Comparison of ENCODE assay signal across 9 cellular contexts in the genomic region with DNA sequence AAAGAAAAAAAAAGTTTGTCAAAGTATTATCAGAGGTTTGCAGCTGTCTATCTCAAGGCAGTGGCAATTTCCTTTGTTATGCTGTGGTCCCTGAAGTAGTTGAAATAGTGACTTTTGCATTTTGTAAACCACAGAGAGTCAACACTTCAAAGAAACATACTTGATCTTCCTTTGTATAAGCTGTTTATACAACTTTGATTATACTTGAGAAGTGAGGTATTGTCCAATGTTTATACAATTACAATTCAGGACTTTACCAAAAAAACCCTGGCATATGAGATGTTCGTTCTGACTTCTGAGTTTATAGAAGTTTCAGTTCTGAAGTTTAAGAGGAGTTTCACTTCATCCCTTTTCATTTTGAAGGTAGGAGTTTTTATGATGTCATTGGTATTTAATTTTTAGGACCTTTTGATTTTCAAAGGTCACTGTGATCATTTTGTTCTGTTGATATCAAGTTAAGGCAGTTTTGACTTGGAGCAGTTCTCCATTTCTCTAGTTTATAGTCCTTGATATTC. TPM values are rescaled to one million over a fixed set of nuclear protein-coding genes. Genes with fewer than 3 reads are reported as not detected.
DNase-seq lines count a peak whose midpoint lies in the region; ATAC-seq, FAIRE-seq and TF ChIP-seq lines count a peak whose summit lies in the region.
"Had no signal": no experiment of that assay in that cellular context is flagged by ENCODE, and none has a peak within 500 bp of the region (broad histone marks: within the 10 kb centered on the region; RNA-seq: fewer than 3 reads in every experiment).

No MANE protein-coding gene starts in this region.

- no peak for TF ChIP-seq RAD21 in GM12878 (IDR thresholded peaks at IDR 0.05; ENCODE audit: insufficient read depth, low read depth, low read length)

- H3K36me3 ChIP-seq in GM06990 (ENCODE audit: control insufficient read depth, insufficient read depth, low read length) (peaks cover 2% of the 10 kb centered on the region), GM12878 (ENCODE audit: control insufficient read depth in 2 of 2, insufficient read depth in 2 of 2, low read length in 1 of 2) (peaks cover 7 to 21% of the 10 kb centered on the region in 2 experiments), mesendoderm (ENCODE audit: control insufficient read depth, insufficient read depth, low read length) (no peaks in the 10 kb centered on the region)

- ATAC-seq in GM12878, result peak; percentile 7
- ATAC-seq in natural killer cell treated with Interleukin-12 subunit alpha and Interleukin-12 subunit beta and Interleukin-15 and Interleukin-18, amount 100 ng/mL, for 72 hours, result no peak
- ATAC-seq in GM19463 (IDR thresholded peaks at IDR 0.05; ENCODE audit: unreplicated experiment), result no peak

- H3K4ac ChIP-seq in mesendoderm (ENCODE audit: low read depth, low read length), result no peak overlapping the region

- WGBS in GM12878 (ENCODE audit: insufficient coverage, insufficient replicate concordance, low lambda C conversion rate, missing lambda C conversion rate), result 0% methylated on average over 1 of the region's 1 CpG
- WGBS in mesendoderm (ENCODE audit: extremely low coverage, insufficient coverage, low lambda C conversion rate), result no CpG with 5 or more reads among the region's 1 CpG

- POLR2A ChIA-PET in GM12878 (lab: Charles Lee), result interaction anchor here (0.6 to 5.7 kb wide), 6 partner anchors 9 to 452 kb away, joined by 3 to 48 read pairs (median 6); partner anchors contain the start of gene TOMM34

- H3K4me1 Mint-ChIP-seq in natural killer cell treated with Interleukin-12 subunit alpha and Interleukin-12 subunit beta and Interleukin-15 and Interleukin-18, amount 100 ng/mL, for 72 hours (ENCODE audit: low read depth in 2 of 2), result peaks cover 62 to 73% of the 10 kb centered on the region in 2 donors

- H4K8ac ChIP-seq in mesendoderm (ENCODE audit: low read depth, low read length), result no peak overlapping the region

- TF ChIP-seq CTCF in GM06990 (IDR thresholded peaks at IDR 0.05; ENCODE audit: insufficient read depth, low read length, poor library complexity, severe bottlenecking) (no peak), GM12878 (IDR thresholded peaks at IDR 0.05 in 2 of 3, conservative IDR thresholded peaks at IDR 0.05 in 1 of 3; ENCODE audit: control insufficient read depth in 2 of 3, extremely low read depth in 1 of 3, insufficient read depth in 1 of 3, low read depth in 3 of 3, low read length in 3 of 3) (no peak)

- peak overlapping the region; percentile 46 for H3K9ac ChIP-seq in GM12878 (ENCODE audit: control insufficient read depth, insufficient read depth, low read length)
- H3K9ac ChIP-seq in mesendoderm (ENCODE audit: low read length), result no peak overlapping the region

- H3K27ac ChIP-seq in GM12878 (ENCODE audit: control insufficient read depth, insufficient read depth) (peak overlapping the region; percentile 95), mesendoderm (ENCODE audit: low read depth, low read length) (no peak overlapping the region)

- no peak overlapping the region for H2BK15ac ChIP-seq in mesendoderm (replicated peaks; ENCODE audit: low read depth)

- BruUV-seq in GM12878 (replicated peaks; lab: Mats Ljungman, UMichigan), result no TSS peak

- H3K9me3 Mint-ChIP-seq in natural killer cell treated with Interleukin-12 subunit alpha and Interleukin-12 subunit beta and Interleukin-15 and Interleukin-18, amount 100 ng/mL, for 72 hours, result no peaks in the 10 kb centered on the region

- H3K18ac ChIP-seq in mesendoderm (ENCODE audit: low read length), result no peak overlapping the region

- no peak for FAIRE-seq in GM12878 (lab: Jason Lieb, UNC)

- peak overlapping the region; percentile 94 for H3K4me3 Mint-ChIP-seq in natural killer cell treated with Interleukin-12 subunit alpha and Interleukin-12 subunit beta and Interleukin-15 and Interleukin-18, amount 100 ng/mL, for 72 hours

- no peaks in the 10 kb centered on the region for H4K20me1 ChIP-seq in GM12878 (ENCODE audit: control insufficient read depth, insufficient read depth)

- RAD21 ChIA-PET in GM12878 (lab: Charles Lee; ENCODE audit: unreplicated experiment), result interaction anchor here (0.6 to 3.8 kb wide), 6 partner anchors 9 to 398 kb away, joined by 3 to 24 read pairs (median 7); partner anchors contain the start of gene TOMM34

- peak overlapping the region; percentile 93 to 96 for H3K27ac Mint-ChIP-seq in natural killer cell treated with Interleukin-12 subunit alpha and Interleukin-12 subunit beta and Interleukin-15 and Interleukin-18, amount 100 ng/mL, for 72 hours

- H3K4me3 ChIP-seq in GM06990 (replicated peaks; ENCODE audit: low read depth, low read length) (peak overlapping the region; percentile 97), GM12878 (peak overlapping the region; percentile 54), mesendoderm (ENCODE audit: low read length) (no peak overlapping the region)

- 0 out of 4 replicates have a peak, but pooled peaks of 1 of the 2 experiments have one; percentile 29 for TF ChIP-seq EP300 in GM12878 (IDR thresholded peaks at IDR 0.05; ENCODE audit: borderline replicate concordance in 1 of 2, control insufficient read depth in 1 of 2, low read depth in 2 of 2, low read length in 2 of 2)

- H3K79me2 ChIP-seq in GM12878 (ENCODE audit: control insufficient read depth, insufficient read depth, low read length) (peaks cover 91% of the 10 kb centered on the region), mesendoderm (ENCODE audit: control insufficient read depth, insufficient read depth, low read length) (peaks cover 16% of the 10 kb centered on the region)

- DNase-seq in GM06990 (ENCODE audit: extremely low read depth, insufficient read length) (peak; percentile 37), NAMALWA (ENCODE audit: low spot score) (peak; percentile 51), GM12878 (ENCODE audit: low read depth, low spot score) (no peak), mesendoderm (no peak), dedifferentiated amniotic fluid mesenchymal stem cell (ENCODE audit: extremely low spot score) (no peak), kidney tubule cell (ENCODE audit: low spot score) (no peak)
- no peak for DNase-seq in natural killer cell treated with Interleukin-12 subunit alpha and Interleukin-12 subunit beta and Interleukin-15 and Interleukin-18, amount 100 ng/mL, for 72 hours (ENCODE audit: low spot score)
- DNase-seq: activated CD8-positive, alpha-beta memory T cell treated with anti-CD3 and anti-CD28 coated beads, Interleukin-2, amount 50 U/mL, for 48 hours had no signal

- H3K23ac ChIP-seq in mesendoderm (ENCODE audit: low read length), result no peak overlapping the region

- in situ Hi-C loops in GM12878 (cut with MboI), result no loop called here

- TF ChIP-seq POLR2A in GM12878 (IDR thresholded peaks at IDR 0.05; ENCODE audit: low read depth, low read length), result no peak

- CTCF ChIA-PET in GM12878 (lab: Yijun Ruan, JAX), result interaction anchor here (1.0 to 2.0 kb wide), 8 partner anchors 9 to 109 kb away, joined by 3 to 11 read pairs (median 6); partner anchors contain the start of gene TOMM34

- H3K27me3 ChIP-seq in GM06990 (replicated peaks; ENCODE audit: control insufficient read depth, insufficient read depth, low read length), result no peaks in the 10 kb centered on the region
- H3K27me3 ChIP-seq in GM12878 (replicated peaks in 1 of 2; ENCODE audit: control insufficient read depth in 2 of 2, insufficient read depth in 2 of 2, low read length in 1 of 2), result no peaks in the 10 kb centered on the region
- H3K27me3 ChIP-seq in mesendoderm (ENCODE audit: insufficient read depth, low read length, poor library complexity), result no peaks in the 10 kb centered on the region

- H3K9me3 ChIP-seq in GM12878 (replicated peaks; ENCODE audit: control insufficient read depth, insufficient read depth, low read length), result no peaks in the 10 kb centered on the region

- H3K4me2 ChIP-seq in GM12878 (ENCODE audit: control insufficient read depth, insufficient read depth) (peak overlapping the region; percentile 97), mesendoderm (ENCODE audit: low read length) (no peak overlapping the region)

- SMC1A ChIA-PET in GM12878 (lab: Charles Lee; ENCODE audit: uncharacterized antibody, unreplicated experiment), result interaction anchor here (1.0 to 3.1 kb wide), 8 partner anchors 8 to 82 kb away, joined by 3 to 18 read pairs (median 7); partner anchors contain the start of gene TOMM34

- peaks cover 10% of the 10 kb centered on the region for H3K79me1 ChIP-seq in mesendoderm (ENCODE audit: low read length)

- H3K27me3 Mint-ChIP-seq in natural killer cell treated with Interleukin-12 subunit alpha and Interleukin-12 subunit beta and Interleukin-15 and Interleukin-18, amount 100 ng/mL, for 72 hours, result no peaks in the 10 kb centered on the region

- H3K4me1 ChIP-seq in GM12878 (ENCODE audit: control insufficient read depth, insufficient read depth, low read length), result peaks cover 2% of the 10 kb centered on the region; the same call in 1 of the 2 replicates
- H3K4me1 ChIP-seq in mesendoderm (ENCODE audit: control insufficient read depth, low read depth, low read length), result peaks cover 5% of the 10 kb centered on the region

- H2BK120ac ChIP-seq in mesendoderm (ENCODE audit: low read depth, low read length), result no peak overlapping the region

- peaks cover 44% of the 10 kb centered on the region for H3K36me3 Mint-ChIP-seq in natural killer cell treated with Interleukin-12 subunit alpha and Interleukin-12 subunit beta and Interleukin-15 and Interleukin-18, amount 100 ng/mL, for 72 hours

- H2BK5ac ChIP-seq in mesendoderm (ENCODE audit: low read length), result no peak overlapping the region

- no peak overlapping the region for H4K5ac ChIP-seq in mesendoderm (ENCODE audit: low read length)

- H2AFZ ChIP-seq in GM12878 (ENCODE audit: control insufficient read depth, low read depth, low read length), result no peak overlapping the region

- intact Hi-C loops in GM12878 (cut with micrococcal nuclease; ENCODE audit: unreplicated experiment), result no loop called here

- no peak overlapping the region for H2AK5ac ChIP-seq in mesendoderm (ENCODE audit: low read length)

- no peak overlapping the region for H3K56ac ChIP-seq in mesendoderm (ENCODE audit: low read length)

RNA-seq across cellular contexts. Expression of gene STK4, which starts 4.0 kb away (rescaled TPM):
- 387 TPM in 2 replicates for total RNA-seq in GM12878 (2013; cell fraction: nucleolus; rRNA removed)
- total RNA-seq in GM12878 (2014; rRNA removed), result 86.8 and 97.8 TPM in 2 replicates
- total RNA-seq in GM12878 (2014; rRNA removed; fragmentation: Illumina TruSeq; extraction: Trizol), result 107 and 108 TPM in 2 replicates
- 96.2 and 101 TPM in 2 replicates for total RNA-seq in GM12878 (2021)
- polyA plus RNA-seq in GM12878 (2011; ENCODE audit: low read depth), result 32.8 TPM
- 92.6 and 122 TPM in 2 replicates for polyA plus RNA-seq in GM12878 (2011; rRNA removed)
- 38.8 and 43.9 TPM in 2 replicates for polyA plus RNA-seq in GM12878 (2011; cell fraction: cytosol; rRNA removed)
- 60.6 and 66.6 TPM in 2 replicates for polyA plus RNA-seq in GM12878 (2011; cell fraction: nucleus; rRNA removed)
- polyA plus RNA-seq in GM12878 (2012), result 42.9 and 43.0 TPM in 2 replicates
- polyA plus RNA-seq in GM12878 (2014; fragmentation: Illumina TruSeq; extraction: Trizol), result 84.9 and 101 TPM in 2 replicates
- 10 to 100 TPM; 24.0 to 51.4 TPM for polyA plus RNA-seq in GM12878 (2014; fragmentation: Nextera tagmentation; extraction: Ambion mirVana)
- 59.8 and 68.0 TPM in 2 replicates for polyA plus RNA-seq in GM12878 (2014; rRNA removed)
- 100 to 1,000 TPM; 123 to 135 TPM for polyA plus RNA-seq in GM12878 (2016; fragmentation: Nextera tagmentation; extraction: Ambion mirVana)
- polyA minus RNA-seq in GM12878 (2011; rRNA and poly(A)+ RNA removed), result 96.0 and 117 TPM in 2 replicates
- 34.5 and 39.4 TPM in 2 replicates for polyA minus RNA-seq in GM12878 (2011; cell fraction: cytosol; rRNA and poly(A)+ RNA removed)
- 77.5 and 137 TPM in 2 replicates for polyA minus RNA-seq in GM12878 (2011; cell fraction: nucleus; rRNA and poly(A)+ RNA removed)
- total RNA-seq in natural killer cell treated with Interleukin-12 subunit alpha and Interleukin-12 subunit beta and Interleukin-15 and Interleukin-18, amount 100 ng/mL, for 72 hours, result 100 to 1,000 TPM; 157 to 264 TPM
- 12.9 TPM for polyA plus RNA-seq in mesendoderm (2013, experiment 1 of 2)
- 13.3 TPM for polyA plus RNA-seq in mesendoderm (2013, experiment 2 of 2)

RNA-seq across cellular contexts. Expression of gene TOMM34, which starts 10.1 kb away (rescaled TPM):
- 9.2 and 10.5 TPM in 2 replicates for total RNA-seq in GM12878 (2013; cell fraction: nucleolus; rRNA removed)
- total RNA-seq in GM12878 (2014; rRNA removed) (47.3 and 49.1 TPM in 2 replicates), GM12878 (2014; rRNA removed; fragmentation: Illumina TruSeq; extraction: Trizol) (27.2 and 28.3 TPM in 2 replicates), GM12878 (2021) (37.1 and 37.9 TPM in 2 replicates)
- 22.6 TPM for polyA plus RNA-seq in GM12878 (2011; ENCODE audit: low read depth)
- polyA plus RNA-seq in GM12878 (2011; rRNA removed) (30.0 and 44.0 TPM in 2 replicates), GM12878 (2014; fragmentation: Illumina TruSeq; extraction: Trizol) (42.1 and 53.7 TPM in 2 replicates), GM12878 (2014; fragmentation: Nextera tagmentation; extraction: Ambion mirVana) (10 to 100 TPM; 14.0 to 24.5 TPM), GM12878 (2014; rRNA removed) (43.7 and 43.8 TPM in 2 replicates), GM12878 (2016; fragmentation: Nextera tagmentation; extraction: Ambion mirVana) (10 to 100 TPM; 68.2 to 73.8 TPM)
- 57.5 and 58.8 TPM in 2 replicates for polyA plus RNA-seq in GM12878 (2011; cell fraction: cytosol; rRNA removed)
- 29.4 and 38.0 TPM in 2 replicates for polyA plus RNA-seq in GM12878 (2011; cell fraction: nucleus; rRNA removed)
- polyA plus RNA-seq in GM12878 (2012), result 22.4 and 28.4 TPM in 2 replicates
- 29.0 and 32.2 TPM in 2 replicates for polyA minus RNA-seq in GM12878 (2011; rRNA and poly(A)+ RNA removed)
- 9.2 and 9.6 TPM in 2 replicates for polyA minus RNA-seq in GM12878 (2011; cell fraction: cytosol; rRNA and poly(A)+ RNA removed)
- 5.3 and 6.7 TPM in 2 replicates for polyA minus RNA-seq in GM12878 (2011; cell fraction: nucleus; rRNA and poly(A)+ RNA removed)
- total RNA-seq in natural killer cell treated with Interleukin-12 subunit alpha and Interleukin-12 subunit beta and Interleukin-15 and Interleukin-18, amount 100 ng/mL, for 72 hours, result 10 to 100 TPM; 25.1 to 34.9 TPM
- 27.5 TPM for polyA plus RNA-seq in mesendoderm (2013, experiment 1 of 2)
- polyA plus RNA-seq in mesendoderm (2013, experiment 2 of 2), result 28.2 TPM

Comparison
In these comparisons a context has a peak if more than half of its experiments do, and no peak if none do; other contexts are left out.
1. DNase-seq: peak in GM06990 (single experiment) and NAMALWA (single experiment); none in GM12878 (single experiment), natural killer cell treated with Interleukin-12 subunit alpha and Interleukin-12 subunit beta and Interleukin-15 and Interleukin-18, amount 100 ng/mL, for 72 hours (single experiment), mesendoderm (single experiment), dedifferentiated amniotic fluid mesenchymal stem cell (single experiment) and kidney tubule cell (single experiment).